ENCODE assay signal across 27 cellular contexts in the genomic region with DNA sequence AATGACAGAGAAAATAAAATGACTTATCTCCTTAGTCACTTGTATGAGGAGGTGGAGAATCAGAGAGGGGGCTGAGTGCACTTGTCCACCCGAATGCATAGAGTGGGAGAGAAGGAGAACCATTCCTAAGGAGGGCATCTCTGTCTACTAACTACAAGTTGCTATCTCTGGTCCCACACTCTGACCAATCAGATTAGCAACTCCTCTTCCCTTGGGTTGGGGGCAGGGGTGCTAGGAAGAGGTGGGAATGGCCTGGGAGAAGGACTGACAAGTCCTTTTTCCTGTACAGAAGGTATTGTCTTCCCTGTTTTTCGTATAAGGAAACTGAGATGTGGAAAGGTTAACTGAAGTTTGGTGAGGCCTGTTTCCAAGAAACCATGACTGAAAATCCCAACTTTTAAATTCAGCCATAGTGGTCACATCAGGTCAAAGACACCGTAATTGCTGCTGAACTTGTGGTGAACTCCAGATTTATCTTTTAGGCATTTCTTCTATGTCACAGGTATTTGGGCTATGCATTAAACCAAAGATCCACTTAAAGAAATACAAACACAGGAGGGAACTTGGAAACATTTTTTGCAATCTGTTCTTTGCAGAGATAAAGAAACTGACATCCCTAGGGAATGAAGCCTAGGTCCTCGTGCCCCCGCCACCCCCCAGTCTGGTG.
A peak's percentile ranks its signal among the peaks of the same experiment; 100 is the strongest.
DNase-seq lines count a peak whose midpoint lies in the region; ATAC-seq and TF ChIP-seq lines count a peak whose summit lies in the region.
"Had no signal": no experiment of that assay in that cellular context is flagged by ENCODE, and none has a peak within 500 bp of the region (broad histone marks: within the 10 kb centered on the region; RNA-seq: fewer than 3 reads in every experiment).

No MANE protein-coding gene starts in this region.

- H3K27me3 ChIP-seq in right atrium auricular region (no peaks in the 10 kb centered on the region), heart right ventricle (no peaks in the 10 kb centered on the region)
- H3K27me3 ChIP-seq: esophagus squamous epithelium, gastrocnemius medialis, hepatocyte, ovary, suprapubic skin had no signal

- H3K4me1 ChIP-seq in right atrium auricular region (peaks cover 0 to 15% of the 10 kb centered on the region in 2 donors), heart right ventricle (peaks cover 3 to 34% (median 12%) of the 10 kb centered on the region in 9 donors)
- H3K4me1 ChIP-seq: esophagus squamous epithelium had no signal

- no peak for TF ChIP-seq CTCF in right atrium auricular region (IDR thresholded peaks at IDR 0.05)
- TF ChIP-seq CTCF in heart right ventricle (IDR thresholded peaks at IDR 0.05): no peak
- no peak for TF ChIP-seq CTCF in astrocyte of the spinal cord (IDR thresholded peaks at IDR 0.05; ENCODE audit: low read depth, low read length)
- no peak for TF ChIP-seq CTCF in nephron progenitor cell (IDR thresholded peaks at IDR 0.05)

- in situ Hi-C loops in astrocyte of the spinal cord (cut with HindIII; ENCODE audit: low sequenced_read_pairs): no loop called here

- no peaks in the 10 kb centered on the region for H3K36me3 Mint-ChIP-seq in nephron progenitor cell (ENCODE audit: low read depth)
- no peaks in the 10 kb centered on the region for H3K36me3 Mint-ChIP-seq in stimulated activated memory B cell treated with anti-CD40 and anti-IgM and Interleukin-4, amounts not matched to agents 10 μg/mL and 1 μg/mL and 100 μg/mL, for 72 hours
- H3K36me3 Mint-ChIP-seq: activated naive CD8-positive, alpha-beta T cell treated with anti-CD3 and anti-CD28 coated beads, Interleukin-2, amount 10 ng/mL, durations not matched to agents 7 days and 5 days had no signal

- H3K36me3 ChIP-seq in right atrium auricular region (no peaks in the 10 kb centered on the region), heart right ventricle (no peaks in the 10 kb centered on the region)
- H3K36me3 ChIP-seq: esophagus squamous epithelium, gastrocnemius medialis, ovary, suprapubic skin had no signal

- no peaks in the 10 kb centered on the region for H3K9me3 ChIP-seq in right atrium auricular region
- H3K9me3 ChIP-seq in heart right ventricle: no peaks in the 10 kb centered on the region
- H3K9me3 ChIP-seq: esophagus squamous epithelium, gastrocnemius medialis, ovary, suprapubic skin had no signal

- 42 to 81% methylated on average over 5 of the region's 5 CpGs for WGBS in heart right ventricle, 2 donors

- intact Hi-C loops in heart right ventricle (cut with DNase I): loop anchor here in 2 of 10 donors (5.0 to 10.0 kb wide), 2 partner anchors 48 to 60 kb away; no protein-coding TSS in a partner anchor

- H3K4me3 ChIP-seq in right atrium auricular region: no peak overlapping the region
- H3K4me3 ChIP-seq in heart right ventricle: no peak overlapping the region
- H3K4me3 ChIP-seq in astrocyte of the spinal cord (ENCODE audit: low read depth, low read length): no peak overlapping the region
- H3K4me3 ChIP-seq: esophagus squamous epithelium, gastrocnemius medialis, hepatocyte, lung, ovary, suprapubic skin had no signal

- DNase-seq in right atrium auricular region (ENCODE audit: low spot score) (peak; percentile 16), heart right ventricle (no peak), astrocyte of the spinal cord (ENCODE audit: low read depth, low spot score) (peak; percentile 34), islet precursor cell (peak; percentile 46), nephron progenitor cell (no peak), NCI-H1417 (lab: John Stamatoyannopoulos, UW) (no peak)
- no peak for DNase-seq in NK-92 treated with Interleukin-12 subunit alpha and Interleukin-12 subunit beta, amount 100 ng/mL, for 24 hours (lab: John Stamatoyannopoulos, UW)
- DNase-seq: activated CD4-positive, alpha-beta T cell treated with anti-CD3 and anti-CD28 coated beads for 48 hours; activated effector memory CD4-positive, alpha-beta T cell treated with anti-CD3 and anti-CD28 coated beads, Interleukin-2, amount 50 U/mL, for 16 hours; activated naive CD8-positive, alpha-beta T cell treated with anti-CD3 and anti-CD28 coated beads, Interleukin-2, amount 10 ng/mL, durations not matched to agents 7 days and 5 days; activated T-cell treated with anti-CD3 and anti-CD28 coated beads, Interleukin-2, amount 50 U/mL, for 24 hours; DMS153; esophagus squamous epithelium; gastrocnemius medialis; MV-4-11; NCI-H510A; ovary; small intestine; stimulated activated naive CD4-positive, alpha-beta T cell treated with Interleukin-2 at 50 U/mL for 16 hours had no signal

- peaks cover 18% of the 10 kb centered on the region for H3K27me3 Mint-ChIP-seq in nephron progenitor cell (ENCODE audit: low read depth, poor library complexity)
- H3K27me3 Mint-ChIP-seq in stimulated activated memory B cell treated with anti-CD40 and anti-IgM and Interleukin-4, amounts not matched to agents 10 μg/mL and 1 μg/mL and 100 μg/mL, for 72 hours: no peaks in the 10 kb centered on the region
- H3K27me3 Mint-ChIP-seq: activated naive CD8-positive, alpha-beta T cell treated with anti-CD3 and anti-CD28 coated beads, Interleukin-2, amount 10 ng/mL, durations not matched to agents 7 days and 5 days; activated T-cell treated with anti-CD3 and anti-CD28 coated beads, Interleukin-2, amount 50 U/mL, for 24 hours; B cell; central memory CD8-positive, alpha-beta T cell; dendritic cell treated with granulocyte-macrophage colony-stimulating factor and Interleukin-4, amounts not matched to agents 40 ng/mL and 50 ng/mL, for 4 days had no signal

- no peak overlapping the region for H3K27ac ChIP-seq in right atrium auricular region
- H3K27ac ChIP-seq in heart right ventricle: no peak overlapping the region
- H3K27ac ChIP-seq: esophagus squamous epithelium, gastrocnemius medialis, hepatocyte, ovary, suprapubic skin had no signal

- no peak overlapping the region for H3K4me3 Mint-ChIP-seq in nephron progenitor cell
- H3K4me3 Mint-ChIP-seq in stimulated activated memory B cell treated with anti-CD40 and anti-IgM and Interleukin-4, amounts not matched to agents 10 μg/mL and 1 μg/mL and 100 μg/mL, for 72 hours: no peak overlapping the region
- H3K4me3 Mint-ChIP-seq: activated naive CD8-positive, alpha-beta T cell treated with anti-CD3 and anti-CD28 coated beads, Interleukin-2, amount 10 ng/mL, durations not matched to agents 7 days and 5 days; activated T-cell treated with anti-CD3 and anti-CD28 coated beads, Interleukin-2, amount 50 U/mL, for 24 hours; B cell; central memory CD8-positive, alpha-beta T cell; dendritic cell treated with granulocyte-macrophage colony-stimulating factor and Interleukin-4, amounts not matched to agents 40 ng/mL and 50 ng/mL, for 4 days; nephron had no signal

- no peak overlapping the region for H3K27ac Mint-ChIP-seq in nephron progenitor cell
- H3K27ac Mint-ChIP-seq in stimulated activated memory B cell treated with anti-CD40 and anti-IgM and Interleukin-4, amounts not matched to agents 10 μg/mL and 1 μg/mL and 100 μg/mL, for 72 hours: no peak overlapping the region
- H3K27ac Mint-ChIP-seq: activated naive CD8-positive, alpha-beta T cell treated with anti-CD3 and anti-CD28 coated beads, Interleukin-2, amount 10 ng/mL, durations not matched to agents 7 days and 5 days; activated T-cell treated with anti-CD3 and anti-CD28 coated beads, Interleukin-2, amount 50 U/mL, for 24 hours; B cell; dendritic cell treated with granulocyte-macrophage colony-stimulating factor and Interleukin-4, amounts not matched to agents 40 ng/mL and 50 ng/mL, for 4 days; nephron had no signal

- H3K4me1 Mint-ChIP-seq in nephron progenitor cell: peaks cover 52% of the 10 kb centered on the region
- peaks cover 7% of the 10 kb centered on the region for H3K4me1 Mint-ChIP-seq in stimulated activated memory B cell treated with anti-CD40 and anti-IgM and Interleukin-4, amounts not matched to agents 10 μg/mL and 1 μg/mL and 100 μg/mL, for 72 hours
- H3K4me1 Mint-ChIP-seq: B cell had no signal

- H3K9me3 Mint-ChIP-seq in nephron progenitor cell: no peaks in the 10 kb centered on the region
- H3K9me3 Mint-ChIP-seq in stimulated activated memory B cell treated with anti-CD40 and anti-IgM and Interleukin-4, amounts not matched to agents 10 μg/mL and 1 μg/mL and 100 μg/mL, for 72 hours: no peaks in the 10 kb centered on the region
- H3K9me3 Mint-ChIP-seq: activated naive CD8-positive, alpha-beta T cell treated with anti-CD3 and anti-CD28 coated beads, Interleukin-2, amount 10 ng/mL, durations not matched to agents 7 days and 5 days; activated T-cell treated with anti-CD3 and anti-CD28 coated beads, Interleukin-2, amount 50 U/mL, for 24 hours; central memory CD8-positive, alpha-beta T cell; dendritic cell treated with granulocyte-macrophage colony-stimulating factor and Interleukin-4, amounts not matched to agents 40 ng/mL and 50 ng/mL, for 4 days; nephron had no signal

- no peak for ATAC-seq in heart right ventricle
- no peak for ATAC-seq in stimulated activated memory B cell treated with anti-CD40 and anti-IgM and Interleukin-4, amounts not matched to agents 10 μg/mL and 1 μg/mL and 100 μg/mL, for 72 hours
- ATAC-seq: gastrocnemius medialis had no signal

Comparison
In these comparisons a context has a peak if more than half of its experiments do, and no peak if none do; other contexts are left out.
1. DNase-seq: peak in right atrium auricular region (single experiment), astrocyte of the spinal cord (single experiment) and islet precursor cell (single experiment); none in heart right ventricle (0 of 2), nephron progenitor cell (single experiment), NK-92 treated with Interleukin-12 subunit alpha and Interleukin-12 subunit beta, amount 100 ng/mL, for 24 hours (single experiment) and NCI-H1417 (0 of 3).